1 cellular context compared by ENCODE assay signal in genomic region chr12:9115731-9116689, GRCh38.
TF ChIP-seq lines count a peak whose summit lies in the region.

TSS of gene A2M (minus strand) at chr12:9115919. CDS start at chr12:9115849, 70 bp downstream.

TF ChIP-seq in GM23338, 12 proteins besides CTCF, POLR2A, EP300 and RAD21 (continued from another document):
- TF ChIP-seq, protein P1, sequence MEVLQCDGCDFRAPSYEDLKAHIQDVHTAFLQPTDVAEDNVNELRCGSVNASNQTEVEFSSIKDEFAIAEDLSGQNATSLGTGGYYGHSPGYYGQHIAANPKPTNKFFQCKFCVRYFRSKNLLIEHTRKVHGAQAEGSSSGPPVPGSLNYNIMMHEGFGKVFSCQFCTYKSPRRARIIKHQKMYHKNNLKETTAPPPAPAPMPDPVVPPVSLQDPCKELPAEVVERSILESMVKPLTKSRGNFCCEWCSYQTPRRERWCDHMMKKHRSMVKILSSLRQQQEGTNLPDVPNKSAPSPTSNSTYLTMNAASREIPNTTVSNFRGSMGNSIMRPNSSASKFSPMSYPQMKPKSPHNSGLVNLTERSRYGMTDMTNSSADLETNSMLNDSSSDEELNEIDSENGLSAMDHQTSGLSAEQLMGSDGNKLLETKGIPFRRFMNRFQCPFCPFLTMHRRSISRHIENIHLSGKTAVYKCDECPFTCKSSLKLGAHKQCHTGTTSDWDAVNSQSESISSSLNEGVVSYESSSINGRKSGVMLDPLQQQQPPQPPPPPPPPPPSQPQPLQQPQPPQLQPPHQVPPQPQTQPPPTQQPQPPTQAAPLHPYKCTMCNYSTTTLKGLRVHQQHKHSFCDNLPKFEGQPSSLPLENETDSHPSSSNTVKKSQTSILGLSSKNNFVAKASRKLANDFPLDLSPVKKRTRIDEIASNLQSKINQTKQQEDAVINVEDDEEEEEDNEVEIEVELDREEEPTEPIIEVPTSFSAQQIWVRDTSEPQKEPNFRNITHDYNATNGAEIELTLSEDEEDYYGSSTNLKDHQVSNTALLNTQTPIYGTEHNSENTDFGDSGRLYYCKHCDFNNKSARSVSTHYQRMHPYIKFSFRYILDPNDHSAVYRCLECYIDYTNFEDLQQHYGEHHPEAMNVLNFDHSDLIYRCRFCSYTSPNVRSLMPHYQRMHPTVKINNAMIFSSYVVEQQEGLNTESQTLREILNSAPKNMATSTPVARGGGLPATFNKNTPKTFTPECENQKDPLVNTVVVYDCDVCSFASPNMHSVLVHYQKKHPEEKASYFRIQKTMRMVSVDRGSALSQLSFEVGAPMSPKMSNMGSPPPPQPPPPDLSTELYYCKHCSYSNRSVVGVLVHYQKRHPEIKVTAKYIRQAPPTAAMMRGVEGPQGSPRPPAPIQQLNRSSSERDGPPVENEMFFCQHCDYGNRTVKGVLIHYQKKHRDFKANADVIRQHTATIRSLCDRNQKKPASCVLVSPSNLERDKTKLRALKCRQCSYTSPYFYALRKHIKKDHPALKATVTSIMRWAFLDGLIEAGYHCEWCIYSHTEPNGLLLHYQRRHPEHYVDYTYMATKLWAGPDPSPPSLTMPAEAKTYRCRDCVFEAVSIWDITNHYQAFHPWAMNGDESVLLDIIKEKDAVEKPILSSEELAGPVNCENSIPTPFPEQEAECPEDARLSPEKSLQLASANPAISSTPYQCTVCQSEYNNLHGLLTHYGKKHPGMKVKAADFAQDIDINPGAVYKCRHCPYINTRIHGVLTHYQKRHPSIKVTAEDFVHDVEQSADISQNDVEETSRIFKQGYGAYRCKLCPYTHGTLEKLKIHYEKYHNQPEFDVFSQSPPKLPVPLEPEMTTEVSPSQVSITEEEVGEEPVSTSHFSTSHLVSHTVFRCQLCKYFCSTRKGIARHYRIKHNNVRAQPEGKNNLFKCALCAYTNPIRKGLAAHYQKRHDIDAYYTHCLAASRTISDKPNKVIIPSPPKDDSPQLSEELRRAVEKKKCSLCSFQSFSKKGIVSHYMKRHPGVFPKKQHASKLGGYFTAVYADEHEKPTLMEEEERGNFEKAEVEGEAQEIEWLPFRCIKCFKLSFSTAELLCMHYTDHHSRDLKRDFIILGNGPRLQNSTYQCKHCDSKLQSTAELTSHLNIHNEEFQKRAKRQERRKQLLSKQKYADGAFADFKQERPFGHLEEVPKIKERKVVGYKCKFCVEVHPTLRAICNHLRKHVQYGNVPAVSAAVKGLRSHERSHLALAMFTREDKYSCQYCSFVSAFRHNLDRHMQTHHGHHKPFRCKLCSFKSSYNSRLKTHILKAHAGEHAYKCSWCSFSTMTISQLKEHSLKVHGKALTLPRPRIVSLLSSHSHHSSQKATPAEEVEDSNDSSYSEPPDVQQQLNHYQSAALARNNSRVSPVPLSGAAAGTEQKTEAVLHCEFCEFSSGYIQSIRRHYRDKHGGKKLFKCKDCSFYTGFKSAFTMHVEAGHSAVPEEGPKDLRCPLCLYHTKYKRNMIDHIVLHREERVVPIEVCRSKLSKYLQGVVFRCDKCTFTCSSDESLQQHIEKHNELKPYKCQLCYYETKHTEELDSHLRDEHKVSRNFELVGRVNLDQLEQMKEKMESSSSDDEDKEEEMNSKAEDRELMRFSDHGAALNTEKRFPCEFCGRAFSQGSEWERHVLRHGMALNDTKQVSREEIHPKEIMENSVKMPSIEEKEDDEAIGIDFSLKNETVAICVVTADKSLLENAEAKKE (CRISPR knock-in tag; IDR thresholded peaks at IDR 0.05): no peak
- no peak for TF ChIP-seq EZH2phosphoT487 (IDR thresholded peaks at IDR 0.05; ENCODE audit: unreplicated experiment)
- TF ChIP-seq ZNF114 (CRISPR knock-in tag; IDR thresholded peaks at IDR 0.05): no peak
- TF ChIP-seq EZH2 (IDR thresholded peaks at IDR 0.05; ENCODE audit: low read depth, unreplicated experiment): no peak
- no peak for TF ChIP-seq POLR2AphosphoS5 (IDR thresholded peaks at IDR 0.05; ENCODE audit: low read depth)
- TF ChIP-seq, protein P2, sequence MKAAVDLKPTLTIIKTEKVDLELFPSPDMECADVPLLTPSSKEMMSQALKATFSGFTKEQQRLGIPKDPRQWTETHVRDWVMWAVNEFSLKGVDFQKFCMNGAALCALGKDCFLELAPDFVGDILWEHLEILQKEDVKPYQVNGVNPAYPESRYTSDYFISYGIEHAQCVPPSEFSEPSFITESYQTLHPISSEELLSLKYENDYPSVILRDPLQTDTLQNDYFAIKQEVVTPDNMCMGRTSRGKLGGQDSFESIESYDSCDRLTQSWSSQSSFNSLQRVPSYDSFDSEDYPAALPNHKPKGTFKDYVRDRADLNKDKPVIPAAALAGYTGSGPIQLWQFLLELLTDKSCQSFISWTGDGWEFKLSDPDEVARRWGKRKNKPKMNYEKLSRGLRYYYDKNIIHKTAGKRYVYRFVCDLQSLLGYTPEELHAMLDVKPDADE (IDR thresholded peaks at IDR 0.05): no peak
- no peak for TF ChIP-seq STAT1 (IDR thresholded peaks at IDR 0.05; ENCODE audit: unreplicated experiment)
TF ChIP-seq in GM23338: peak in this region for 0.
